In the genomic region with DNA sequence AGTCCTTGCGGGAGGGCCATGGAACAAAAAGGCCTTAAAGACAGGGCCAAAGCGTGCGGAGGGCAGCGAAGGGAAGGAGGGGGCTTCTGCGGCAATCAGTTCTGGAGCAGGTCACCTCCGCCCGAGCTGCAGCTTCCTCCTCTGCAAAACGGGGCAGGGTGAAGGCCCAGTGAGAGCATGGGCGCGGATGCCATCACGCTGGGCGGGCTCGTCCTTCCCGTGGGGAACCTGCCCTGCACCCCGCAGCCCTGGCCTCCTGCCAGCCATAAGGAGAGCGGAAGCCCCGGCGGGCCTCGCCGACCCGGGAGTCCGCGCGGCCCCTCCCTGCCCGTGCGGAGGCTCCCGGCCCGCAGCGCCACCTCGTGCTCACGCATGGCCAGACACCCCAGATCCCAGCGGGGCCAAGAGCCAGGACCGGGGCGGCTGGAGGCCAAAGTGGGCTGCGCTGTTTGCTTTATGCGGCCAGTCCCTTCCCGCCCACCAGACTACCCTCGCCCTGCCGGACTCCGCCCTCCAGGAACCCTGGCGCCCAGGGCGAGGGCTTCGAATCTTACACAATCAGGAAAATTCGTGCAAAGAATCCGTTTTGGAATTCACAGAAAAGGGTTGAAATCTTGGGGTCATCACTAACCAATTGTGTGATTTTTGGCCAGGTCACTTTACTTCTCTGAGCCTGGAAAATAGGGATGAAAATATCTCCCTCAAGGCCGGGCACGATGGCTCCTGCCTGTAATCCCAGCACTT, we compare ENCODE assay signal across 1 cellular context.
TF ChIP-seq lines count a peak whose summit lies in the region.

No MANE protein-coding gene starts in this region.

TF ChIP-seq in HepG2, 621 proteins besides CTCF, POLR2A, EP300 and RAD21 (continued from another document and continues in another):
- TF ChIP-seq, protein P1, sequence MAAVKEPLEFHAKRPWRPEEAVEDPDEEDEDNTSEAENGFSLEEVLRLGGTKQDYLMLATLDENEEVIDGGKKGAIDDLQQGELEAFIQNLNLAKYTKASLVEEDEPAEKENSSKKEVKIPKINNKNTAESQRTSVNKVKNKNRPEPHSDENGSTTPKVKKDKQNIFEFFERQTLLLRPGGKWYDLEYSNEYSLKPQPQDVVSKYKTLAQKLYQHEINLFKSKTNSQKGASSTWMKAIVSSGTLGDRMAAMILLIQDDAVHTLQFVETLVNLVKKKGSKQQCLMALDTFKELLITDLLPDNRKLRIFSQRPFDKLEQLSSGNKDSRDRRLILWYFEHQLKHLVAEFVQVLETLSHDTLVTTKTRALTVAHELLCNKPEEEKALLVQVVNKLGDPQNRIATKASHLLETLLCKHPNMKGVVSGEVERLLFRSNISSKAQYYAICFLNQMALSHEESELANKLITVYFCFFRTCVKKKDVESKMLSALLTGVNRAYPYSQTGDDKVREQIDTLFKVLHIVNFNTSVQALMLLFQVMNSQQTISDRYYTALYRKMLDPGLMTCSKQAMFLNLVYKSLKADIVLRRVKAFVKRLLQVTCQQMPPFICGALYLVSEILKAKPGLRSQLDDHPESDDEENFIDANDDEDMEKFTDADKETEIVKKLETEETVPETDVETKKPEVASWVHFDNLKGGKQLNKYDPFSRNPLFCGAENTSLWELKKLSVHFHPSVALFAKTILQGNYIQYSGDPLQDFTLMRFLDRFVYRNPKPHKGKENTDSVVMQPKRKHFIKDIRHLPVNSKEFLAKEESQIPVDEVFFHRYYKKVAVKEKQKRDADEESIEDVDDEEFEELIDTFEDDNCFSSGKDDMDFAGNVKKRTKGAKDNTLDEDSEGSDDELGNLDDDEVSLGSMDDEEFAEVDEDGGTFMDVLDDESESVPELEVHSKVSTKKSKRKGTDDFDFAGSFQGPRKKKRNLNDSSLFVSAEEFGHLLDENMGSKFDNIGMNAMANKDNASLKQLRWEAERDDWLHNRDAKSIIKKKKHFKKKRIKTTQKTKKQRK (IDR thresholded peaks at IDR 0.05; ENCODE audit: low read length) = no peak
- TF ChIP-seq ARNT (IDR thresholded peaks at IDR 0.05) (no peak), ZC3H13 (CRISPR knock-in tag; IDR thresholded peaks at IDR 0.05) (peak; percentile 99), ZNF20 (CRISPR knock-in tag; IDR thresholded peaks at IDR 0.05) (no peak), HOXA9 (CRISPR knock-in tag; IDR thresholded peaks at IDR 0.05; ENCODE audit: borderline replicate concordance) (no peak), SMARCE1 (IDR thresholded peaks at IDR 0.05; ENCODE audit: borderline replicate concordance) (no peak), KDM3A (CRISPR knock-in tag; IDR thresholded peaks at IDR 0.05; ENCODE audit: low read depth) (peak; percentile 96; the same call in 1 of the 2 replicates), ZBTB20 (CRISPR knock-in tag; IDR thresholded peaks at IDR 0.05; ENCODE audit: borderline replicate concordance, low read depth) (peak; percentile 67; the same call in 1 of the 2 replicates), ZNF768 (CRISPR knock-in tag; IDR thresholded peaks at IDR 0.05) (peak; percentile 83; the same call in 1 of the 2 replicates), ZFP36 (IDR thresholded peaks at IDR 0.05; ENCODE audit: borderline replicate concordance, low read depth, low read length, partially characterized antibody) (no peak), XBP1 (CRISPR knock-in tag; IDR thresholded peaks at IDR 0.05) (no peak), TFDP1 (CRISPR knock-in tag; IDR thresholded peaks at IDR 0.05; ENCODE audit: borderline replicate concordance) (peak; percentile 60; the same call in 1 of the 2 replicates), TRIM24 (CRISPR knock-in tag; IDR thresholded peaks at IDR 0.05) (no peak), ZNF17 (CRISPR knock-in tag; IDR thresholded peaks at IDR 0.05) (no peak), ZC3H4 (CRISPR knock-in tag; IDR thresholded peaks at IDR 0.05; ENCODE audit: borderline replicate concordance) (no peak), SMAD1 (CRISPR knock-in tag; IDR thresholded peaks at IDR 0.05; ENCODE audit: borderline replicate concordance, low read depth) (peak; percentile 57; the same call in 1 of the 2 replicates), ZBTB33 (CRISPR knock-in tag; IDR thresholded peaks at IDR 0.05) (peak; percentile 72; the same call in 1 of the 2 replicates), CENPX (CRISPR knock-in tag; IDR thresholded peaks at IDR 0.05) (no peak), TARDBP (CRISPR knock-in tag; IDR thresholded peaks at IDR 0.05) (peak; percentile 53), ZNF292 (CRISPR knock-in tag; IDR thresholded peaks at IDR 0.05; ENCODE audit: borderline replicate concordance, low read depth) (no peak), SRSF1 (optimal IDR thresholded peaks at IDR 0.05; ENCODE audit: low read depth, low read length) (peak; percentile 60), ZHX1 (CRISPR knock-in tag; IDR thresholded peaks at IDR 0.05; ENCODE audit: low read depth) (peak; percentile 63; the same call in 1 of the 2 replicates), CEBPB (IDR thresholded peaks at IDR 0.05; ENCODE audit: borderline replicate concordance, low read depth, low read length) (peak; percentile 43; the same call in 1 of the 2 replicates), ZSCAN12 (CRISPR knock-in tag; IDR thresholded peaks at IDR 0.05) (no peak), FOXM1 (CRISPR knock-in tag; IDR thresholded peaks at IDR 0.05) (no peak), CBFB (CRISPR knock-in tag; IDR thresholded peaks at IDR 0.05) (peak; percentile 73; the same call in 1 of the 2 replicates), KMT2B (CRISPR knock-in tag; IDR thresholded peaks at IDR 0.05) (no peak), ZNF12 (CRISPR knock-in tag; IDR thresholded peaks at IDR 0.05) (no peak), TRIM22 (IDR thresholded peaks at IDR 0.05) (no peak), SMAD3 (CRISPR knock-in tag; IDR thresholded peaks at IDR 0.05) (peak; percentile 27; the same call in 1 of the 2 replicates), SOX6 (IDR thresholded peaks at IDR 0.05) (no peak), SOX6 (CRISPR knock-in tag; IDR thresholded peaks at IDR 0.05) (peak; percentile 82), TCF7L2 (IDR thresholded peaks at IDR 0.05; ENCODE audit: low read depth, low read length) (no peak), DNMT1 (CRISPR knock-in tag; IDR thresholded peaks at IDR 0.05) (0 out of 2 replicates have a peak, but pooled peaks have one; percentile 66), PCBP1 (IDR thresholded peaks at IDR 0.05; ENCODE audit: borderline replicate concordance, low read depth, low read length) (no peak), HOXA3 (CRISPR knock-in tag; IDR thresholded peaks at IDR 0.05) (peak; percentile 79), ZNF850 (CRISPR knock-in tag; conservative IDR thresholded peaks at IDR 0.05) (peak; percentile 73; the same call in 1 of the 2 replicates), MEF2D (CRISPR knock-in tag; IDR thresholded peaks at IDR 0.05) (peak; percentile 21; the same call in 1 of the 2 replicates), AHR (CRISPR knock-in tag; IDR thresholded peaks at IDR 0.05) (no peak), ZBTB1 (CRISPR knock-in tag; IDR thresholded peaks at IDR 0.05; ENCODE audit: borderline replicate concordance) (no peak), BHLHE40 (IDR thresholded peaks at IDR 0.05; ENCODE audit: low read length) (peak; percentile 49), FOSL2 (CRISPR knock-in tag; IDR thresholded peaks at IDR 0.05) (peak; percentile 34; the same call in 1 of the 2 replicates), CCDC6 (CRISPR knock-in tag; IDR thresholded peaks at IDR 0.05) (peak; percentile 72; the same call in 1 of the 2 replicates), ZSCAN20 (CRISPR knock-in tag; IDR thresholded peaks at IDR 0.05; ENCODE audit: borderline replicate concordance) (no peak), SMYD3 (CRISPR knock-in tag; IDR thresholded peaks at IDR 0.05) (no peak), ERF (CRISPR knock-in tag; IDR thresholded peaks at IDR 0.05) (peak; percentile 92)
- TF ChIP-seq, protein P2, sequence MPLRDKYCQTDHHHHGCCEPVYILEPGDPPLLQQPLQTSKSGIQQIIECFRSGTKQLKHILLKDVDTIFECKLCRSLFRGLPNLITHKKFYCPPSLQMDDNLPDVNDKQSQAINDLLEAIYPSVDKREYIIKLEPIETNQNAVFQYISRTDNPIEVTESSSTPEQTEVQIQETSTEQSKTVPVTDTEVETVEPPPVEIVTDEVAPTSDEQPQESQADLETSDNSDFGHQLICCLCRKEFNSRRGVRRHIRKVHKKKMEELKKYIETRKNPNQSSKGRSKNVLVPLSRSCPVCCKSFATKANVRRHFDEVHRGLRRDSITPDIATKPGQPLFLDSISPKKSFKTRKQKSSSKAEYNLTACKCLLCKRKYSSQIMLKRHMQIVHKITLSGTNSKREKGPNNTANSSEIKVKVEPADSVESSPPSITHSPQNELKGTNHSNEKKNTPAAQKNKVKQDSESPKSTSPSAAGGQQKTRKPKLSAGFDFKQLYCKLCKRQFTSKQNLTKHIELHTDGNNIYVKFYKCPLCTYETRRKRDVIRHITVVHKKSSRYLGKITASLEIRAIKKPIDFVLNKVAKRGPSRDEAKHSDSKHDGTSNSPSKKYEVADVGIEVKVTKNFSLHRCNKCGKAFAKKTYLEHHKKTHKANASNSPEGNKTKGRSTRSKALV (CRISPR knock-in tag; IDR thresholded peaks at IDR 0.05) = 0 out of 2 replicates have a peak, but pooled peaks have one; percentile 48
- TF ChIP-seq, protein P3, sequence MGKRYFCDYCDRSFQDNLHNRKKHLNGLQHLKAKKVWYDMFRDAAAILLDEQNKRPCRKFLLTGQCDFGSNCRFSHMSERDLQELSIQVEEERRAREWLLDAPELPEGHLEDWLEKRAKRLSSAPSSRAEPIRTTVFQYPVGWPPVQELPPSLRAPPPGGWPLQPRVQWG (CRISPR knock-in tag; IDR thresholded peaks at IDR 0.05; ENCODE audit: borderline replicate concordance, low read depth) = no peak
- TF ChIP-seq, protein P4, sequence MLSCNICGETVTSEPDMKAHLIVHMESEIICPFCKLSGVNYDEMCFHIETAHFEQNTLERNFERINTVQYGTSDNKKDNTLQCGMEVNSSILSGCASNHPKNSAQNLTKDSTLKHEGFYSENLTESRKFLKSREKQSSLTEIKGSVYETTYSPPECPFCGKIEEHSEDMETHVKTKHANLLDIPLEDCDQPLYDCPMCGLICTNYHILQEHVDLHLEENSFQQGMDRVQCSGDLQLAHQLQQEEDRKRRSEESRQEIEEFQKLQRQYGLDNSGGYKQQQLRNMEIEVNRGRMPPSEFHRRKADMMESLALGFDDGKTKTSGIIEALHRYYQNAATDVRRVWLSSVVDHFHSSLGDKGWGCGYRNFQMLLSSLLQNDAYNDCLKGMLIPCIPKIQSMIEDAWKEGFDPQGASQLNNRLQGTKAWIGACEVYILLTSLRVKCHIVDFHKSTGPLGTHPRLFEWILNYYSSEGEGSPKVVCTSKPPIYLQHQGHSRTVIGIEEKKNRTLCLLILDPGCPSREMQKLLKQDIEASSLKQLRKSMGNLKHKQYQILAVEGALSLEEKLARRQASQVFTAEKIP (CRISPR knock-in tag; IDR thresholded peaks at IDR 0.05; ENCODE audit: borderline replicate concordance) = no peak
- TF ChIP-seq, protein P5, sequence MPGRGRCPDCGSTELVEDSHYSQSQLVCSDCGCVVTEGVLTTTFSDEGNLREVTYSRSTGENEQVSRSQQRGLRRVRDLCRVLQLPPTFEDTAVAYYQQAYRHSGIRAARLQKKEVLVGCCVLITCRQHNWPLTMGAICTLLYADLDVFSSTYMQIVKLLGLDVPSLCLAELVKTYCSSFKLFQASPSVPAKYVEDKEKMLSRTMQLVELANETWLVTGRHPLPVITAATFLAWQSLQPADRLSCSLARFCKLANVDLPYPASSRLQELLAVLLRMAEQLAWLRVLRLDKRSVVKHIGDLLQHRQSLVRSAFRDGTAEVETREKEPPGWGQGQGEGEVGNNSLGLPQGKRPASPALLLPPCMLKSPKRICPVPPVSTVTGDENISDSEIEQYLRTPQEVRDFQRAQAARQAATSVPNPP (CRISPR knock-in tag; IDR thresholded peaks at IDR 0.05) = no peak
